Comparison of ENCODE assay signal across 21 cellular contexts in the genomic region with DNA sequence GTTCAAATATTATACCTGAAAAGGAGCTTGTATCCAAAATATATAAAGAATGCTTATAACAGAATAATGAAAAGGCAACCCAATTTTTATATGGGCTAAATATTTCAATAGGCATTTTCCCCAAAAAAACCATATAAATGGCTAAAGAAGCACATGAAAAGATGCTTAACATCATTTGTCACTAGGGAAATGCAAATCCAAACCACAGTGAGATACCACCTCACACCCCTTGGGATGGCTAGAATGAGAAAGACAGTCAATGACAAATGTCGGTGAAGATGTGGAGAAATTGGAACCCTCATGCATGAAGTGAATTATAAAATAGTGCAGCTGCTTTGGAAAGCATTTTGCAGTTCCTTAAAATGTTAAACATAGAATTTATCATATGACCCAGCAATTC. TPM values are rescaled to one million over a fixed set of nuclear protein-coding genes. Genes with fewer than 3 reads are reported as not detected.
"Had no signal": no experiment of that assay in that cellular context is flagged by ENCODE, and none has a peak within 500 bp of the region (broad histone marks: within the 10 kb centered on the region; RNA-seq: fewer than 3 reads in every experiment).

No MANE protein-coding gene starts in this region.

- H3K36me3 ChIP-seq: brain microvascular endothelial cell, colonic mucosa, lower lobe of right lung had no signal

- H3K27me3 ChIP-seq: colonic mucosa had no signal

- H3K27ac Mint-ChIP-seq: activated CD4-positive, alpha-beta T cell treated with anti-CD3 and anti-CD28 coated beads, Interleukin-2, amount 10 ng/mL, durations not matched to agents 7 days and 5 days; activated CD8-positive, alpha-beta T cell treated with anti-CD3 and anti-CD28 coated beads, Interleukin-2, amount 10 ng/mL, durations not matched to agents 7 days and 5 days; activated naive CD4-positive, alpha-beta T cell treated with anti-CD3 and anti-CD28 coated beads for 36 hours; mesothelial cell of epicardium; nephron had no signal

- H3K27ac ChIP-seq: brain microvascular endothelial cell, colonic mucosa, lower lobe of right lung, parathyroid adenoma had no signal

- H3K4me1 ChIP-seq: colonic mucosa, lower lobe of right lung, parathyroid adenoma had no signal

- H3K4me2 ChIP-seq: smooth muscle cell had no signal

- H3K9ac ChIP-seq: parathyroid adenoma had no signal

- H3K9me3 Mint-ChIP-seq: activated CD4-positive, alpha-beta T cell treated with anti-CD3 and anti-CD28 coated beads, Interleukin-2, amount 10 ng/mL, durations not matched to agents 7 days and 5 days; activated naive CD4-positive, alpha-beta T cell treated with anti-CD3 and anti-CD28 coated beads for 36 hours; activated T-cell treated with anti-CD3 and anti-CD28 coated beads, Interleukin-2, amount 50 U/mL, for 4 hours; mesothelial cell of epicardium had no signal

- ATAC-seq: activated CD4-positive, CD25-positive, alpha-beta regulatory T cell treated with anti-CD3 and anti-CD28 coated beads, Interleukin-2, amount 50 U/mL, for 24 hours; activated CD8-positive, alpha-beta T cell treated with anti-CD3 and anti-CD28 coated beads, Interleukin-2, amount 10 ng/mL, durations not matched to agents 7 days and 5 days; activated T-cell treated with anti-CD3 and anti-CD28 coated beads, Interleukin-2, amount 50 U/mL, for 4 hours; lower lobe of right lung; sciatic nerve had no signal

- H3K4me3 Mint-ChIP-seq: activated CD4-positive, alpha-beta T cell treated with anti-CD3 and anti-CD28 coated beads, Interleukin-2, amount 10 ng/mL, durations not matched to agents 7 days and 5 days; activated CD8-positive, alpha-beta T cell treated with anti-CD3 and anti-CD28 coated beads, Interleukin-2, amount 10 ng/mL, durations not matched to agents 7 days and 5 days; activated naive CD4-positive, alpha-beta T cell treated with anti-CD3 and anti-CD28 coated beads for 36 hours; activated T-cell treated with anti-CD3 and anti-CD28 coated beads, Interleukin-2, amount 50 U/mL, for 4 hours; mesothelial cell of epicardium; nephron had no signal

- H3K4me3 ChIP-seq: colonic mucosa, lower lobe of right lung, smooth muscle cell had no signal

- H3K9me3 ChIP-seq: colonic mucosa, lower lobe of right lung had no signal

- H2AFZ ChIP-seq: parathyroid adenoma had no signal

- DNase-seq: activated CD4-positive, alpha-beta T cell treated with anti-CD3 and anti-CD28 coated beads, Interleukin-2, amount 10 ng/mL, durations not matched to agents 7 days and 5 days; activated CD8-positive, alpha-beta T cell treated with anti-CD3 and anti-CD28 coated beads, Interleukin-2, amount 10 ng/mL, durations not matched to agents 7 days and 5 days; activated naive CD4-positive, alpha-beta T cell treated with anti-CD3 and anti-CD28 coated beads for 36 hours; activated T-cell treated with anti-CD3 and anti-CD28 coated beads, Interleukin-2, amount 50 U/mL, for 4 hours; brain microvascular endothelial cell; central memory CD4-positive, alpha-beta T cell; colonic mucosa; erythroblast; foreskin melanocyte; lower lobe of right lung; stimulated activated CD4-positive, alpha-beta T cell treated with anti-CD3 and anti-CD28 coated beads, Interleukin-4, amount 100 ng/mL, for 24 hours; stimulated activated naive CD4-positive, alpha-beta T cell; T-helper 9 cell had no signal

- H3K79me2 ChIP-seq: parathyroid adenoma had no signal

- H3K4me1 Mint-ChIP-seq: activated CD4-positive, alpha-beta T cell treated with anti-CD3 and anti-CD28 coated beads, Interleukin-2, amount 10 ng/mL, durations not matched to agents 7 days and 5 days; mesothelial cell of epicardium had no signal

RNA-seq across cellular contexts. Expression of gene TNFRSF13B, which starts 3.1 kb away (rescaled TPM):
- total RNA-seq: activated CD4-positive, alpha-beta T cell treated with anti-CD3 and anti-CD28 coated beads, Interleukin-2, amount 10 ng/mL, durations not matched to agents 7 days and 5 days; activated CD8-positive, alpha-beta T cell treated with anti-CD3 and anti-CD28 coated beads, Interleukin-2, amount 10 ng/mL, durations not matched to agents 7 days and 5 days; activated naive CD4-positive, alpha-beta T cell treated with anti-CD3 and anti-CD28 coated beads for 36 hours; mesothelial cell of epicardium; sciatic nerve; smooth muscle cell; urinary bladder had no signal
- polyA plus RNA-seq: keratinocyte, smooth muscle cell had no signal
